9 cellular contexts compared by ENCODE assay signal in genomic region chr2:213148572-213149331, GRCh38. TPM values are rescaled to one million over a fixed set of nuclear protein-coding genes. Genes with fewer than 3 reads are reported as not detected.
A peak's percentile ranks its signal among the peaks of the same experiment; 100 is the strongest.
DNase-seq lines count a peak whose midpoint lies in the region; ATAC-seq and TF ChIP-seq lines count a peak whose summit lies in the region.
"Had no signal": no experiment of that assay in that cellular context is flagged by ENCODE, and none has a peak within 500 bp of the region (broad histone marks: within the 10 kb centered on the region; RNA-seq: fewer than 3 reads in every experiment).

No MANE protein-coding gene starts in this region.

- H2BK5ac ChIP-seq in trophoblast cell (ENCODE audit: low read depth, low read length, poor library complexity), result no peak overlapping the region

- 70 to 76% methylated on average over 2 of the region's 2 CpGs for WGBS in ectodermal cell, 2 experiments
- no CpG with 5 or more reads among the region's 2 CpGs for WGBS in trophoblast cell (ENCODE audit: extremely low coverage, insufficient coverage, insufficient read length)

- no peak for TF ChIP-seq CTCF in GM12865 (IDR thresholded peaks at IDR 0.05; ENCODE audit: insufficient read depth, low read depth, low read length, missing control alignments)
- TF ChIP-seq CTCF in LNCaP clone FGC (IDR thresholded peaks at IDR 0.05; ENCODE audit: control insufficient read depth, extremely low read depth, insufficient read depth), result 0 out of 2 replicates have a peak, but pooled peaks have one; percentile 15

- H3K4me3 ChIP-seq in GM12865 (ENCODE audit: low read depth, low read length) (peak overlapping the region; percentile 85), LNCaP clone FGC (ENCODE audit: low read depth, low read length) (no peak overlapping the region), ectodermal cell (ENCODE audit: insufficient read depth, low read depth, low read length) (peak overlapping the region; percentile 61), trophoblast cell (ENCODE audit: low read depth, low read length) (no peak overlapping the region)

- H2BK12ac ChIP-seq in trophoblast cell (ENCODE audit: low read length), result no peak overlapping the region

- peaks cover 10% of the 10 kb centered on the region for H3K4me1 ChIP-seq in ectodermal cell (ENCODE audit: control insufficient read depth, insufficient read depth, low read length)
- no peaks in the 10 kb centered on the region for H3K4me1 ChIP-seq in trophoblast cell (ENCODE audit: control insufficient read depth in 1 of 2, insufficient read depth in 2 of 2, low read length in 2 of 2)

- H4K8ac ChIP-seq in trophoblast cell (ENCODE audit: low read depth, low read length), result no peak overlapping the region

- H3K27me3 ChIP-seq in ectodermal cell (ENCODE audit: control insufficient read depth, insufficient read depth, low read length, poor library complexity, severe bottlenecking) (no peaks in the 10 kb centered on the region), trophoblast cell (ENCODE audit: insufficient read depth, low read length) (no peaks in the 10 kb centered on the region)

- H3K36me3 ChIP-seq in ectodermal cell (ENCODE audit: control insufficient read depth, insufficient read depth, low read length), result no peaks in the 10 kb centered on the region
- H3K36me3 ChIP-seq in trophoblast cell (ENCODE audit: control insufficient read depth in 1 of 2, insufficient read depth in 2 of 2, low read length in 2 of 2), result no peaks in the 10 kb centered on the region

- H2AK5ac ChIP-seq in trophoblast cell (ENCODE audit: low read length), result no peak overlapping the region

- H4K91ac ChIP-seq in trophoblast cell (ENCODE audit: low read depth, low read length), result no peak overlapping the region

- H3K4me2 ChIP-seq in trophoblast cell (ENCODE audit: low read length), result peak overlapping the region; percentile 43

- no peak overlapping the region for H3K9ac ChIP-seq in trophoblast cell (ENCODE audit: low read length)

- H3K79me2 ChIP-seq in trophoblast cell (ENCODE audit: control insufficient read depth, insufficient read depth, low read length, poor library complexity), result peaks cover 2% of the 10 kb centered on the region

- H3K9me3 ChIP-seq in ectodermal cell (ENCODE audit: control insufficient read depth, low read length) (no peaks in the 10 kb centered on the region), trophoblast cell (ENCODE audit: insufficient read depth, low read depth, low read length) (no peaks in the 10 kb centered on the region)

- no peak overlapping the region for H3K14ac ChIP-seq in trophoblast cell (ENCODE audit: low read length)

- H2AFZ ChIP-seq in trophoblast cell (ENCODE audit: insufficient read depth, low read length, poor library complexity), result no peak overlapping the region

- peaks cover 13% of the 10 kb centered on the region for H3K79me1 ChIP-seq in trophoblast cell (ENCODE audit: low read length)

- no peak overlapping the region for H3K23ac ChIP-seq in trophoblast cell (ENCODE audit: low read length)

- H4K12ac ChIP-seq in trophoblast cell (ENCODE audit: low read depth, low read length), result no peak overlapping the region

- H3K27ac ChIP-seq in ectodermal cell (ENCODE audit: insufficient read depth, low read depth, low read length, poor library complexity, severe bottlenecking), result no peak overlapping the region
- H3K27ac ChIP-seq in trophoblast cell (ENCODE audit: low read depth, low read length), result no peak overlapping the region

- no peak for ATAC-seq in HG02798 (IDR thresholded peaks at IDR 0.05; ENCODE audit: poor library complexity, unreplicated experiment)

- DNase-seq in GM12865 (ENCODE audit: low read depth) (peak; percentile 60), LNCaP clone FGC (ENCODE audit: low read depth) (no peak), trophoblast cell (no peak), GM03348 (ENCODE audit: low spot score) (no peak), DMS114 treated with DMSO at 0.1 percent for 48 hours (lab: John Stamatoyannopoulos, UW; ENCODE audit: unreplicated experiment) (no peak), OCI-M2 (lab: John Stamatoyannopoulos, UW; ENCODE audit: unreplicated experiment) (no peak)
- DNase-seq: SW 1271 had no signal

- no peak overlapping the region for H3K18ac ChIP-seq in trophoblast cell (ENCODE audit: low read length)

- H2BK120ac ChIP-seq in trophoblast cell (ENCODE audit: insufficient read depth, low read length, poor library complexity), result no peak overlapping the region

- no peak overlapping the region for H3K4ac ChIP-seq in trophoblast cell (ENCODE audit: low read depth, low read length)

RNA-seq across cellular contexts. Expression of gene IKZF2, which starts 2.7 kb away (rescaled TPM):
- 14.2 TPM for polyA plus RNA-seq in ectodermal cell (2013, experiment 1 of 4)
- 12.7 TPM for polyA plus RNA-seq in ectodermal cell (2013, experiment 2 of 4)
- polyA plus RNA-seq in ectodermal cell (2013, experiment 3 of 4), result 10.2 TPM
- polyA plus RNA-seq in ectodermal cell (2013, experiment 4 of 4), result 11.4 TPM
- polyA plus RNA-seq in trophoblast cell (2013), result 2.0 and 2.6 TPM in 2 replicates

Comparison
In these comparisons a context has a peak if more than half of its experiments do, and no peak if none do; other contexts are left out.
1. H3K4me3 ChIP-seq: peak in GM12865 (single experiment) and ectodermal cell (single experiment); none in LNCaP clone FGC (single experiment) and trophoblast cell (single experiment).